9 cellular contexts compared by ENCODE assay signal in genomic region chr1:173409613-173410012, GRCh38.
DNase-seq lines count a peak whose midpoint lies in the region; ATAC-seq and TF ChIP-seq lines count a peak whose summit lies in the region.
"Had no signal": no experiment of that assay in that cellular context is flagged by ENCODE, and none has a peak within 500 bp of the region (broad histone marks: within the 10 kb centered on the region; RNA-seq: fewer than 3 reads in every experiment).

No MANE protein-coding gene starts in this region.

- intact Hi-C loops in heart right ventricle (cut with DNase I): loop anchor here in 5 of 10 donors (10.0 kb wide), 3 partner anchors 155 to 665 kb away; no protein-coding TSS in a partner anchor

- DNase-seq in AG08395 (ENCODE audit: low spot score): peak; percentile 78
- DNase-seq in HCEC 1CT: peak; percentile 55
- DNase-seq in heart right ventricle: peak; percentile 37 to 42
- DNase-seq in RWPE1 (ENCODE audit: low spot score): no peak
- DNase-seq in endodermal cell: no peak
- no peak for DNase-seq in NCI-H2107 (lab: John Stamatoyannopoulos, UW)

- no peaks in the 10 kb centered on the region for H3K27me3 Mint-ChIP-seq in endodermal cell (ENCODE audit: insufficient read depth)

- POLR2A ChIA-PET in RWPE1 (lab: Yijun Ruan, JAX; ENCODE audit: low non-redundant PET): no interaction called here

- H3K9ac ChIP-seq in SU-DHL-6 (ENCODE audit: low read length) (peak overlapping the region; percentile 42), endodermal cell (ENCODE audit: extremely low read depth, low read length, poor library complexity, severe bottlenecking) (no peak overlapping the region)

- H3K9me3 ChIP-seq in SU-DHL-6 (ENCODE audit: insufficient read depth, low read length) (no peaks in the 10 kb centered on the region), heart right ventricle (no peaks in the 10 kb centered on the region), endodermal cell (ENCODE audit: control insufficient read depth, low read length) (no peaks in the 10 kb centered on the region)
- H3K9me3 ChIP-seq: psoas muscle had no signal

- H3K36me3 Mint-ChIP-seq in endodermal cell (ENCODE audit: low read depth): peaks cover 5% of the 10 kb centered on the region

- peak overlapping the region; percentile 61 for H3K4me2 ChIP-seq in SU-DHL-6 (ENCODE audit: low read depth, low read length, poor library complexity, severe bottlenecking)

- H3K4me3 ChIP-seq in SU-DHL-6 (ENCODE audit: insufficient read depth, low read length, poor library complexity, severe bottlenecking) (peak overlapping the region; percentile 27), heart right ventricle (no peak overlapping the region), endodermal cell (ENCODE audit: low read length) (no peak overlapping the region)
- H3K4me3 ChIP-seq: psoas muscle had no signal

- no peaks in the 10 kb centered on the region for H4K20me1 ChIP-seq in SU-DHL-6 (ENCODE audit: low read depth, low read length)

- H3K4me1 ChIP-seq in heart right ventricle (peaks cover 0 to 51% (median 26%) of the 10 kb centered on the region in 9 donors), endodermal cell (ENCODE audit: control insufficient read depth, insufficient read depth, low read length) (no peaks in the 10 kb centered on the region)

- H3K36me3 ChIP-seq in SU-DHL-6 (ENCODE audit: low read length) (no peaks in the 10 kb centered on the region), heart right ventricle (peaks cover 0 to 6% (median 0%) of the 10 kb centered on the region in 9 donors), endodermal cell (ENCODE audit: control insufficient read depth, insufficient read depth, low read length) (no peaks in the 10 kb centered on the region)

- no peak for TF ChIP-seq CTCF in SU-DHL-6 (IDR thresholded peaks at IDR 0.05; ENCODE audit: insufficient read depth, low read length, poor library complexity, severe bottlenecking)
- TF ChIP-seq CTCF in heart right ventricle (IDR thresholded peaks at IDR 0.05): no peak
- TF ChIP-seq CTCF in RWPE1 (conservative IDR thresholded peaks at IDR 0.05; ENCODE audit: low read depth): no peak
- TF ChIP-seq CTCF in endodermal cell (conservative IDR thresholded peaks at IDR 0.05): no peak

- H3K27me3 ChIP-seq in SU-DHL-6 (ENCODE audit: low read length) (no peaks in the 10 kb centered on the region), heart right ventricle (no peaks in the 10 kb centered on the region), endodermal cell (ENCODE audit: control insufficient read depth, insufficient read depth, low read length, poor library complexity, severe bottlenecking) (no peaks in the 10 kb centered on the region)

- ATAC-seq in heart right ventricle: peak in 5 of 8 donors; percentile 63 to 75 (median 66)
- ATAC-seq in GM21390 (IDR thresholded peaks at IDR 0.05; ENCODE audit: unreplicated experiment): no peak
- ATAC-seq: psoas muscle had no signal

- H3K27ac ChIP-seq in SU-DHL-6 (ENCODE audit: low read depth, low read length) (peak overlapping the region; percentile 97), heart right ventricle (no peak overlapping the region), RWPE1 (no peak overlapping the region), endodermal cell (ENCODE audit: low read depth, low read length) (no peak overlapping the region)
- H3K27ac ChIP-seq: psoas muscle had no signal

- no peak overlapping the region for H3K4me3 Mint-ChIP-seq in endodermal cell

- H3K9me3 Mint-ChIP-seq in endodermal cell: no peaks in the 10 kb centered on the region

- no peak overlapping the region for H2AFZ ChIP-seq in SU-DHL-6 (ENCODE audit: low read depth, low read length, severe bottlenecking)

- H3K9me2 ChIP-seq in SU-DHL-6 (replicated peaks; ENCODE audit: insufficient read depth, low read length): no peaks in the 10 kb centered on the region

- no peaks in the 10 kb centered on the region for H3K79me2 ChIP-seq in SU-DHL-6 (ENCODE audit: insufficient read depth, low read length)

- H3F3A ChIP-seq in SU-DHL-6 (ENCODE audit: insufficient read depth): peaks cover 60% of the 10 kb centered on the region

- no peaks in the 10 kb centered on the region for H3K4me1 Mint-ChIP-seq in endodermal cell

- CTCF ChIA-PET in RWPE1 (lab: Yijun Ruan, JAX): interaction anchor here (0.6 kb wide), 2 partner anchors 607 to 851 kb away, joined by 4 read pairs; no protein-coding TSS in a partner anchor

- no peak overlapping the region for H3K27ac Mint-ChIP-seq in endodermal cell

- 12 to 13% methylated on average over 3 of the region's 3 CpGs for WGBS in heart right ventricle, 2 donors
- WGBS in endodermal cell (ENCODE audit: insufficient coverage in 1 of 2, insufficient read length in 1 of 2), 2 experiments: 93% methylated on average over 3 of the region's 3 CpGs; no CpG with 5 or more reads in 1 of the 2 experiments

Comparison
In these comparisons a context has a peak if more than half of its experiments do, and no peak if none do; other contexts are left out.
1. DNase-seq: peak in AG08395 (single experiment), HCEC 1CT (single experiment) and heart right ventricle (2 of 2); none in RWPE1 (single experiment), endodermal cell (single experiment) and NCI-H2107 (single experiment).